Comparison of ENCODE assay signal across 15 cellular contexts in the genomic region with DNA sequence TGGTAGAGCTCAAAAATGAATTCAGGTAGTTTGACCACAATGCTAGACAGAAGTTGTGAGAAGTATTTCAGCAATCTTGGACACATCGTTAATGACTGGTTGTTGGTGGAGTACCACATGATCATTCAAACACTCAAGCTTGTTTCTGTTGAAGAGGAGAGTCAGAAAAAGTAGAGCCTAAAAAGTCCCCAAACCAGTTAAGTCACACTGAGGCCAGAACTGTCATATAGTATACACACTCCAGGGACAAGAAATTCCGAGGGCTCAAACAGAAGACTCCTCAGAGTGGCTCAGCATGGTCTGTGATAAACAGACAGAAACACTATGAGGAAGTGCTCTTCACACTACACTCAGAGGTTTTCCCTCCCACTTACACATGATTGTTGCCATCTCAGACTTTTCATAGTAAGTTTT. TPM values are rescaled to one million over a fixed set of nuclear protein-coding genes. Genes with fewer than 3 reads are reported as not detected.
DNase-seq lines count a peak whose midpoint lies in the region; ATAC-seq, FAIRE-seq and TF ChIP-seq lines count a peak whose summit lies in the region.
"Had no signal": no experiment of that assay in that cellular context is flagged by ENCODE, and none has a peak within 500 bp of the region (broad histone marks: within the 10 kb centered on the region; RNA-seq: fewer than 3 reads in every experiment).

No MANE protein-coding gene starts in this region.

- CTCF ChIA-PET in activated CD8-positive, alpha-beta memory T cell treated with anti-CD3 and anti-CD28 coated beads, Interleukin-2, amount 10 ng/mL, durations not matched to agents 7 days and 5 days (lab: Charles Lee), result no interaction called here
- CTCF ChIA-PET in GM12878 (lab: Yijun Ruan, JAX), result interaction anchor here (1.5 kb wide), 1 partner anchor 10 kb away, joined by 4 read pairs; no protein-coding TSS in a partner anchor

- H3K9me3 ChIP-seq in GM12878 (replicated peaks; ENCODE audit: control insufficient read depth, insufficient read depth, low read length), result no peaks in the 10 kb centered on the region; the same call in 2 of the 3 replicates
- H3K9me3 ChIP-seq: gastroesophageal sphincter, MG63, stomach had no signal

- H3K4me1 ChIP-seq in GM12878 (ENCODE audit: control insufficient read depth, insufficient read depth, low read length), result 0 out of 2 replicates have a peak, but pooled peaks cover 3% of the 10 kb centered on the region

- no peaks in the 10 kb centered on the region for H3K9me3 Mint-ChIP-seq in activated CD8-positive, alpha-beta memory T cell treated with anti-CD3 and anti-CD28 coated beads, Interleukin-2, amount 10 ng/mL, durations not matched to agents 7 days and 5 days (ENCODE audit: low read depth)
- H3K9me3 Mint-ChIP-seq in progenitor cell of endocrine pancreas (ENCODE audit: low read depth), result no peaks in the 10 kb centered on the region
- H3K9me3 Mint-ChIP-seq: activated naive CD4-positive, alpha-beta T cell treated with anti-CD3 and anti-CD28 coated beads, Interleukin-2, amount 50 U/mL, for 72 hours had no signal

- intact Hi-C loops in GM12878 (cut with micrococcal nuclease; ENCODE audit: unreplicated experiment), result no loop called here

- no peak overlapping the region for H3K9ac ChIP-seq in GM12878 (ENCODE audit: control insufficient read depth, insufficient read depth, low read length)

- RAD21 ChIA-PET in GM12878 (lab: Charles Lee; ENCODE audit: unreplicated experiment), result no interaction called here

- peak overlapping the region; percentile 9 for H3K27ac Mint-ChIP-seq in activated CD8-positive, alpha-beta memory T cell treated with anti-CD3 and anti-CD28 coated beads, Interleukin-2, amount 10 ng/mL, durations not matched to agents 7 days and 5 days
- H3K27ac Mint-ChIP-seq in progenitor cell of endocrine pancreas, result peak overlapping the region; percentile 14

- SMC1A ChIA-PET in GM12878 (lab: Charles Lee; ENCODE audit: uncharacterized antibody, unreplicated experiment), result interaction anchor here (0.6 kb wide), 1 partner anchor 57 kb away, joined by 3 read pairs; no protein-coding TSS in a partner anchor

- no peak for TF ChIP-seq POLR2A in GM12878 (IDR thresholded peaks at IDR 0.05; ENCODE audit: low read depth, low read length)

- FAIRE-seq in GM12878 (lab: Jason Lieb, UNC), result no peak

- H3K4me1 Mint-ChIP-seq in activated CD8-positive, alpha-beta memory T cell treated with anti-CD3 and anti-CD28 coated beads, Interleukin-2, amount 10 ng/mL, durations not matched to agents 7 days and 5 days, result peaks cover 64% of the 10 kb centered on the region
- H3K4me1 Mint-ChIP-seq in progenitor cell of endocrine pancreas (ENCODE audit: low read depth), result peaks cover 41% of the 10 kb centered on the region

- no peak overlapping the region for H3K4me3 Mint-ChIP-seq in activated CD8-positive, alpha-beta memory T cell treated with anti-CD3 and anti-CD28 coated beads, Interleukin-2, amount 10 ng/mL, durations not matched to agents 7 days and 5 days
- no peak overlapping the region for H3K4me3 Mint-ChIP-seq in progenitor cell of endocrine pancreas (ENCODE audit: low read depth)

- peak; percentile 14 for ATAC-seq in activated CD8-positive, alpha-beta memory T cell treated with anti-CD3 and anti-CD28 coated beads, Interleukin-2, amount 10 ng/mL, durations not matched to agents 7 days and 5 days
- ATAC-seq in GM12878, result peak; percentile 51
- no peak for ATAC-seq in HG02759 (IDR thresholded peaks at IDR 0.05; ENCODE audit: unreplicated experiment)
- no peak for ATAC-seq in HG03354 (IDR thresholded peaks at IDR 0.05; ENCODE audit: poor library complexity, severe bottlenecking, unreplicated experiment)
- ATAC-seq: gastroesophageal sphincter had no signal

- 0 out of 2 replicates have a peak overlapping the region, but pooled peaks have one; percentile 30 for H3K4me2 ChIP-seq in GM12878 (ENCODE audit: control insufficient read depth, insufficient read depth)

- in situ Hi-C loops in GM12878 (cut with MboI), result no loop called here

- no peak overlapping the region for H3K27ac ChIP-seq in GM12878 (ENCODE audit: control insufficient read depth, insufficient read depth)
- H3K27ac ChIP-seq: gastroesophageal sphincter, stomach had no signal

- no peaks in the 10 kb centered on the region for H3K27me3 Mint-ChIP-seq in activated CD8-positive, alpha-beta memory T cell treated with anti-CD3 and anti-CD28 coated beads, Interleukin-2, amount 10 ng/mL, durations not matched to agents 7 days and 5 days
- no peaks in the 10 kb centered on the region for H3K27me3 Mint-ChIP-seq in progenitor cell of endocrine pancreas

- TF ChIP-seq RAD21 in GM12878 (IDR thresholded peaks at IDR 0.05; ENCODE audit: insufficient read depth, low read depth, low read length), result no peak

- peaks cover 84% of the 10 kb centered on the region for H3K79me2 ChIP-seq in GM12878 (ENCODE audit: control insufficient read depth, insufficient read depth, low read length)

- BruUV-seq in GM12878 (replicated peaks; lab: Mats Ljungman, UMichigan), result no TSS peak

- POLR2A ChIA-PET in GM12878 (lab: Charles Lee), result no interaction called here

- no peak for DNase-seq in activated CD8-positive, alpha-beta memory T cell treated with anti-CD3 and anti-CD28 coated beads, Interleukin-2, amount 10 ng/mL, durations not matched to agents 7 days and 5 days
- DNase-seq in activated CD8-positive, alpha-beta memory T cell treated with anti-CD3 and anti-CD28 coated beads for 24 hours, result no peak
- DNase-seq in MV-4-11 (lab: John Stamatoyannopoulos, UW), result peak; percentile 71
- no peak for DNase-seq in GM12878 (ENCODE audit: low read depth, low spot score)
- no peak for DNase-seq in progenitor cell of endocrine pancreas (ENCODE audit: low spot score, unreplicated experiment)
- no peak for DNase-seq in kidney glomerular epithelial cell (lab: John Stamatoyannopoulos, UW)
- DNase-seq: caudate nucleus, DMS 273 treated with DMSO at 0.1 percent for 48 hours, mesendoderm, MG63, stomach had no signal

- no peaks in the 10 kb centered on the region; the same call in 1 of the 2 replicates for H4K20me1 ChIP-seq in GM12878 (ENCODE audit: control insufficient read depth, insufficient read depth)

- TF ChIP-seq EP300 in GM12878 (IDR thresholded peaks at IDR 0.05; ENCODE audit: borderline replicate concordance in 1 of 2, control insufficient read depth in 1 of 2, low read depth in 2 of 2, low read length in 2 of 2), result no peak

- H3K27me3 ChIP-seq in GM12878 (replicated peaks in 1 of 2; ENCODE audit: control insufficient read depth in 2 of 2, insufficient read depth in 2 of 2, low read length in 1 of 2), result no peaks in the 10 kb centered on the region
- H3K27me3 ChIP-seq: gastroesophageal sphincter, MG63, stomach had no signal

- H3K36me3 Mint-ChIP-seq in activated CD8-positive, alpha-beta memory T cell treated with anti-CD3 and anti-CD28 coated beads, Interleukin-2, amount 10 ng/mL, durations not matched to agents 7 days and 5 days, result peaks cover 36% of the 10 kb centered on the region
- H3K36me3 Mint-ChIP-seq in progenitor cell of endocrine pancreas (ENCODE audit: insufficient read depth), result peaks cover 5% of the 10 kb centered on the region

- H2AFZ ChIP-seq in GM12878 (ENCODE audit: control insufficient read depth, low read depth, low read length), result no peak overlapping the region

- H3K36me3 ChIP-seq in GM12878 (ENCODE audit: control insufficient read depth in 2 of 2, insufficient read depth in 2 of 2, low read length in 1 of 2), result peaks cover 0 to 3% of the 10 kb centered on the region in 2 experiments; a peak in 1 of 4 replicates

- no peak overlapping the region for H3K4me3 ChIP-seq in GM12878
- H3K4me3 ChIP-seq: gastroesophageal sphincter, MG63, stomach had no signal

- TF ChIP-seq CTCF in GM12878 (IDR thresholded peaks at IDR 0.05 in 2 of 3, conservative IDR thresholded peaks at IDR 0.05 in 1 of 3; ENCODE audit: control insufficient read depth in 2 of 3, extremely low read depth in 1 of 3, insufficient read depth in 1 of 3, low read depth in 3 of 3, low read length in 3 of 3) (no peak), progenitor cell of endocrine pancreas (IDR thresholded peaks at IDR 0.05; ENCODE audit: unreplicated experiment) (no peak)

- 100% methylated on average over 2 of the region's 2 CpGs for WGBS in GM12878 (ENCODE audit: insufficient coverage, insufficient replicate concordance, low lambda C conversion rate, missing lambda C conversion rate)

TF ChIP-seq in GM12878, 131 proteins besides CTCF, POLR2A, EP300 and RAD21 (continues in another document):
- no peak for TF ChIP-seq SMAD1 (IDR thresholded peaks at IDR 0.05; ENCODE audit: low read depth, partially characterized antibody)
- no peak for TF ChIP-seq SIN3A (IDR thresholded peaks at IDR 0.05; ENCODE audit: low read depth, low read length)
- no peak for TF ChIP-seq SMAD5 (IDR thresholded peaks at IDR 0.05; ENCODE audit: low read depth)
- TF ChIP-seq EGR1 (IDR thresholded peaks at IDR 0.05; ENCODE audit: borderline replicate concordance in 1 of 2, low read depth in 2 of 2, low read length in 2 of 2), result no peak
- 0 out of 2 replicates have a peak, but pooled peaks have one; percentile 55 for TF ChIP-seq NFXL1 (IDR thresholded peaks at IDR 0.05; ENCODE audit: borderline replicate concordance)
- TF ChIP-seq ETV6 (conservative IDR thresholded peaks at IDR 0.05 in 1 of 2, IDR thresholded peaks at IDR 0.05 in 1 of 2; ENCODE audit: borderline replicate concordance in 1 of 2, low read depth in 1 of 2), result peak in 1 of 2 experiments; percentile 59; a peak in 1 of 4 replicates
- no peak for TF ChIP-seq CREB1 (IDR thresholded peaks at IDR 0.05; ENCODE audit: low read depth)

RNA-seq across cellular contexts. Expression of a gene that starts 5.8 kb away (rescaled TPM):
- 10 to 100 TPM; 39.0 to 40.1 TPM for total RNA-seq in activated CD8-positive, alpha-beta memory T cell treated with anti-CD3 and anti-CD28 coated beads, Interleukin-2, amount 10 ng/mL, durations not matched to agents 7 days and 5 days
- total RNA-seq in GM12878 (2013; cell fraction: nucleolus; rRNA removed), result 126 and 127 TPM in 2 replicates
- 27.7 and 40.3 TPM in 2 replicates for total RNA-seq in GM12878 (2014; rRNA removed)
- total RNA-seq in GM12878 (2014; rRNA removed; fragmentation: Illumina TruSeq; extraction: Trizol), result 28.2 and 36.1 TPM in 2 replicates
- total RNA-seq in GM12878 (2021), result 24.9 and 28.7 TPM in 2 replicates
- 9.1 TPM for polyA plus RNA-seq in GM12878 (2011; ENCODE audit: low read depth)
- 32.7 and 35.6 TPM in 2 replicates for polyA plus RNA-seq in GM12878 (2011; rRNA removed)
- polyA plus RNA-seq in GM12878 (2011; cell fraction: cytosol; rRNA removed), result 13.5 and 14.4 TPM in 2 replicates
- polyA plus RNA-seq in GM12878 (2011; cell fraction: nucleus; rRNA removed), result 24.8 and 28.0 TPM in 2 replicates
- 12.0 and 13.0 TPM in 2 replicates for polyA plus RNA-seq in GM12878 (2012)
- polyA plus RNA-seq in GM12878 (2014; fragmentation: Illumina TruSeq; extraction: Trizol), result 27.3 and 36.5 TPM in 2 replicates
- 10 to 100 TPM in 1 of 2 experiments, 1 to 10 TPM in 1; 9.0 to 10.6 TPM for polyA plus RNA-seq in GM12878 (2014; fragmentation: Nextera tagmentation; extraction: Ambion mirVana)
- polyA plus RNA-seq in GM12878 (2014; rRNA removed), result 16.8 and 23.4 TPM in 2 replicates
- 10 to 100 TPM; 12.8 to 16.6 TPM for polyA plus RNA-seq in GM12878 (2016; fragmentation: Nextera tagmentation; extraction: Ambion mirVana)
- 34.2 and 48.7 TPM in 2 replicates for polyA minus RNA-seq in GM12878 (2011; rRNA and poly(A)+ RNA removed)
- 15.1 and 23.7 TPM in 2 replicates for polyA minus RNA-seq in GM12878 (2011; cell fraction: cytosol; rRNA and poly(A)+ RNA removed)
- 25.6 and 41.3 TPM in 2 replicates for polyA minus RNA-seq in GM12878 (2011; cell fraction: nucleus; rRNA and poly(A)+ RNA removed)
- 66.5 and 68.7 TPM in 2 replicates for total RNA-seq in progenitor cell of endocrine pancreas

Comparison
In these comparisons a context has a peak if more than half of its experiments do, and no peak if none do; other contexts are left out.
1. ATAC-seq: peak in activated CD8-positive, alpha-beta memory T cell treated with anti-CD3 and anti-CD28 coated beads, Interleukin-2, amount 10 ng/mL, durations not matched to agents 7 days and 5 days (single experiment) and GM12878 (single experiment); none in HG02759 (single experiment) and HG03354 (single experiment).